Comparison of ENCODE assay signal across 1 cellular context in genomic region chr6:3321875-3322274, GRCh38.
TF ChIP-seq lines count a peak whose summit lies in the region.

No MANE protein-coding gene starts in this region.

TF ChIP-seq in HepG2, 621 proteins besides CTCF, POLR2A, EP300 and RAD21 (continued from another document):
- TF ChIP-seq KIAA2018 (CRISPR knock-in tag; IDR thresholded peaks at IDR 0.05; ENCODE audit: borderline replicate concordance) (no peak), YEATS2 (CRISPR knock-in tag; IDR thresholded peaks at IDR 0.05; ENCODE audit: borderline replicate concordance) (no peak)
